In genomic region chr3:126023390-126023789, GRCh38 we compare ENCODE assay signal across 2 cellular contexts.
TF ChIP-seq lines count a peak whose summit lies in the region.

No MANE protein-coding gene starts in this region.

TF ChIP-seq in HepG2, 621 proteins besides CTCF, POLR2A, EP300 and RAD21:
- TF ChIP-seq REST (IDR thresholded peaks at IDR 0.05; ENCODE audit: borderline replicate concordance in 1 of 2, low read depth in 1 of 2, low read length in 2 of 2) (peak; percentile 13 to 64; a peak in 3 of 4 replicates), ZNF30 (CRISPR knock-in tag; IDR thresholded peaks at IDR 0.05) (no peak)
TF ChIP-seq in HepG2: peak in this region for 1.

TF ChIP-seq in WTC11, 78 proteins besides CTCF, POLR2A, EP300 and RAD21 (continued from another document):
- TF ChIP-seq HMGXB4 (CRISPR knock-in tag; IDR thresholded peaks at IDR 0.05) (no peak), JUN (CRISPR knock-in tag; IDR thresholded peaks at IDR 0.05) (0 out of 2 replicates have a peak, but pooled peaks have one; percentile 39), MLX (CRISPR knock-in tag; IDR thresholded peaks at IDR 0.05) (no peak), NFATC4 (CRISPR knock-in tag; IDR thresholded peaks at IDR 0.05) (no peak), MAX (CRISPR knock-in tag; IDR thresholded peaks at IDR 0.05) (0 out of 2 replicates have a peak, but pooled peaks have one; percentile 22), E2F5 (CRISPR knock-in tag; IDR thresholded peaks at IDR 0.05) (no peak), ZNF425 (CRISPR knock-in tag; conservative IDR thresholded peaks at IDR 0.05) (no peak), MXD4 (CRISPR knock-in tag; IDR thresholded peaks at IDR 0.05; ENCODE audit: borderline replicate concordance) (no peak)
